Comparison of ENCODE assay signal across 1 cellular context in the genomic region with DNA sequence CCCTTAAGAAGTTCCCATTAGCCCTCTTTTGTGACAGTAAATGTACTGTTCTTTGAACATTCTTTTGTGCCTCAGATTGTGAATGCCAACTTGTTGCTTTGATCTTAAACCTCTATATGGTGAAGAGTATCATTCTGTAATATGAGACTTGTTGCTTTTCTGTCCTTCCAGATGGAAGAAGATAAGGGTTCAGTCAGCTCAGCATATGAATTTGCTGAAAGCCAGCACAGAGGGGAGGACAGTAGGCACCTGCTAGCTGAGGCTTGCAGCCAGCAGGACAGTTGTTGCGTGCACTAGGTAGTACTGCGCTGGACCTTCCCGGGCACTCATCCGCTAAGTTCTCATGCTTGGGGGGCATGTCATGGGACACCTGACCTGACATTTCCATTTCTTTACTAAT.
TF ChIP-seq lines count a peak whose summit lies in the region.

No MANE protein-coding gene starts in this region.

TF ChIP-seq in SK-N-SH treated with all-trans-retinoic acid at 6 μM for 48 hours, 23 proteins besides CTCF, POLR2A, EP300 and RAD21 (continued from another document):
- TF ChIP-seq SNAI2 (CRISPR knock-in tag; IDR thresholded peaks at IDR 0.05) (no peak), TOX (CRISPR knock-in tag; IDR thresholded peaks at IDR 0.05; ENCODE audit: borderline replicate concordance) (no peak)
- TF ChIP-seq, protein P1, sequence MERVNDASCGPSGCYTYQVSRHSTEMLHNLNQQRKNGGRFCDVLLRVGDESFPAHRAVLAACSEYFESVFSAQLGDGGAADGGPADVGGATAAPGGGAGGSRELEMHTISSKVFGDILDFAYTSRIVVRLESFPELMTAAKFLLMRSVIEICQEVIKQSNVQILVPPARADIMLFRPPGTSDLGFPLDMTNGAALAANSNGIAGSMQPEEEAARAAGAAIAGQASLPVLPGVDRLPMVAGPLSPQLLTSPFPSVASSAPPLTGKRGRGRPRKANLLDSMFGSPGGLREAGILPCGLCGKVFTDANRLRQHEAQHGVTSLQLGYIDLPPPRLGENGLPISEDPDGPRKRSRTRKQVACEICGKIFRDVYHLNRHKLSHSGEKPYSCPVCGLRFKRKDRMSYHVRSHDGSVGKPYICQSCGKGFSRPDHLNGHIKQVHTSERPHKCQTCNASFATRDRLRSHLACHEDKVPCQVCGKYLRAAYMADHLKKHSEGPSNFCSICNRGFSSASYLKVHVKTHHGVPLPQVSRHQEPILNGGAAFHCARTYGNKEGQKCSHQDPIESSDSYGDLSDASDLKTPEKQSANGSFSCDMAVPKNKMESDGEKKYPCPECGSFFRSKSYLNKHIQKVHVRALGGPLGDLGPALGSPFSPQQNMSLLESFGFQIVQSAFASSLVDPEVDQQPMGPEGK (CRISPR knock-in tag; IDR thresholded peaks at IDR 0.05; ENCODE audit: borderline replicate concordance), result no peak
- TF ChIP-seq, protein P2, sequence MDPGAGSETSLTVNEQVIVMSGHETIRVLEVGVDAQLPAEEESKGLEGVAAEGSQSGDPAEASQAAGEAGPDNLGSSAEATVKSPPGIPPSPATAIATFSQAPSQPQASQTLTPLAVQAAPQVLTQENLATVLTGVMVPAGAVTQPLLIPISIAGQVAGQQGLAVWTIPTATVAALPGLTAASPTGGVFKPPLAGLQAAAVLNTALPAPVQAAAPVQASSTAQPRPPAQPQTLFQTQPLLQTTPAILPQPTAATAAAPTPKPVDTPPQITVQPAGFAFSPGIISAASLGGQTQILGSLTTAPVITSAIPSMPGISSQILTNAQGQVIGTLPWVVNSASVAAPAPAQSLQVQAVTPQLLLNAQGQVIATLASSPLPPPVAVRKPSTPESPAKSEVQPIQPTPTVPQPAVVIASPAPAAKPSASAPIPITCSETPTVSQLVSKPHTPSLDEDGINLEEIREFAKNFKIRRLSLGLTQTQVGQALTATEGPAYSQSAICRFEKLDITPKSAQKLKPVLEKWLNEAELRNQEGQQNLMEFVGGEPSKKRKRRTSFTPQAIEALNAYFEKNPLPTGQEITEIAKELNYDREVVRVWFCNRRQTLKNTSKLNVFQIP (CRISPR knock-in tag; IDR thresholded peaks at IDR 0.05; ENCODE audit: borderline replicate concordance, low read depth), result no peak
